8 cellular contexts compared by ENCODE assay signal in genomic region chr6:113858067-113858604, GRCh38. TPM values are rescaled to one million over a fixed set of nuclear protein-coding genes. Genes with fewer than 3 reads are reported as not detected.
DNase-seq lines count a peak whose midpoint lies in the region; ATAC-seq and TF ChIP-seq lines count a peak whose summit lies in the region.

No MANE protein-coding gene starts in this region.

- H3K36me3 Mint-ChIP-seq in T-helper 17 cell (ENCODE audit: low read depth): peaks cover 4% of the 10 kb centered on the region
- H3K36me3 Mint-ChIP-seq in naive thymus-derived CD4-positive, alpha-beta T cell: peaks cover 0 to 8% (median 2%) of the 10 kb centered on the region in 5 donors

- H3K79me2 ChIP-seq in fibroblast of lung (ENCODE audit: control insufficient read depth, insufficient read depth, low read length): peaks cover 58% of the 10 kb centered on the region

- H4K20me1 ChIP-seq in fibroblast of lung (ENCODE audit: control insufficient read depth, extremely low read depth, insufficient read depth, low read length): no peaks in the 10 kb centered on the region

- no peak overlapping the region for H3K4me3 Mint-ChIP-seq in T-helper 17 cell
- H3K4me3 Mint-ChIP-seq in naive thymus-derived CD4-positive, alpha-beta T cell: no peak overlapping the region

- H3K9ac ChIP-seq in fibroblast of lung (ENCODE audit: insufficient read depth, low read length): peak overlapping the region; percentile 96

- TF ChIP-seq CTCF in fibroblast of lung (conservative IDR thresholded peaks at IDR 0.05 in 1 of 2, IDR thresholded peaks at IDR 0.05 in 1 of 2; ENCODE audit: low read depth in 1 of 2, low read length in 2 of 2): no peak

- peak overlapping the region; percentile 32 for H3K4me2 ChIP-seq in fibroblast of lung (ENCODE audit: extremely low read depth, insufficient read depth, low read length)

- H3K27me3 Mint-ChIP-seq in T-helper 17 cell: peaks cover 27% of the 10 kb centered on the region
- H3K27me3 Mint-ChIP-seq in naive thymus-derived CD4-positive, alpha-beta T cell: peaks cover 25 to 40% (median 36%) of the 10 kb centered on the region in 5 donors

- ATAC-seq in T-helper 17 cell: no peak
- no peak for ATAC-seq in naive thymus-derived CD4-positive, alpha-beta T cell
- no peak for ATAC-seq in GM21390 (IDR thresholded peaks at IDR 0.05; ENCODE audit: unreplicated experiment)

- CTCF ChIA-PET in naive thymus-derived CD4-positive, alpha-beta T cell (lab: Charles Lee): interaction anchor here (0.7 kb wide), 1 partner anchor 559 kb away, joined by 3 read pairs; no protein-coding TSS in a partner anchor

- POLR2A ChIA-PET in naive thymus-derived CD4-positive, alpha-beta T cell (lab: Charles Lee): no interaction called here

- H3K27ac Mint-ChIP-seq in T-helper 17 cell: peak overlapping the region; percentile 83
- H3K27ac Mint-ChIP-seq in naive thymus-derived CD4-positive, alpha-beta T cell: peak overlapping the region in 2 of 9 donors; percentile 62 to 65

- intact Hi-C loops in naive thymus-derived CD4-positive, alpha-beta T cell (cut with micrococcal nuclease): loop anchor here (1.0 to 5.0 kb wide), 5 partner anchors 113 to 1678 kb away; partner anchors contain the start of gene HDAC2 (in 1 of the 2)

- no peaks in the 10 kb centered on the region for H3K36me3 ChIP-seq in fibroblast of lung (ENCODE audit: control insufficient read depth, insufficient read depth, low read length)
- no peaks in the 10 kb centered on the region for H3K36me3 ChIP-seq in naive thymus-derived CD4-positive, alpha-beta T cell (ENCODE audit: control insufficient read depth in 2 of 3, insufficient read depth in 3 of 3, low read length in 3 of 3)

- H3K27ac ChIP-seq in fibroblast of lung (ENCODE audit: insufficient read depth, low read length): peak overlapping the region; percentile 99
- H3K27ac ChIP-seq in naive thymus-derived CD4-positive, alpha-beta T cell (ENCODE audit: low read depth, low read length): no peak overlapping the region

- peaks cover 0 to 15% (median 4%) of the 10 kb centered on the region in 11 donors for H3K9me3 Mint-ChIP-seq in naive thymus-derived CD4-positive, alpha-beta T cell

- peak; percentile 66 for DNase-seq in GM03348 (ENCODE audit: low spot score)
- no peak for DNase-seq in Jurkat, Clone E6-1 (ENCODE audit: low read depth, low spot score)
- DNase-seq in T-helper 17 cell: no peak
- DNase-seq in fibroblast of lung (ENCODE audit: low read depth in 2 of 2): peak; percentile 52 to 53
- DNase-seq in naive thymus-derived CD4-positive, alpha-beta T cell: peak in 3 of 9 donors; percentile 9 to 12 (median 12)
- no peak for DNase-seq in MV-4-11 (lab: John Stamatoyannopoulos, UW)
- DNase-seq in stimulated activated CD4-positive, alpha-beta T cell treated with anti-CD3 and anti-CD28 coated beads, Interleukin-4, amount 100 ng/mL, for 4 hours: no peak

- no peak overlapping the region for H2AFZ ChIP-seq in fibroblast of lung (ENCODE audit: low read length)

- no peaks in the 10 kb centered on the region for H3K4me1 ChIP-seq in fibroblast of lung (ENCODE audit: control insufficient read depth, extremely low read depth, insufficient read depth, low read length)
- peaks cover 18 to 40% of the 10 kb centered on the region in 2 donors for H3K4me1 ChIP-seq in naive thymus-derived CD4-positive, alpha-beta T cell (ENCODE audit: control insufficient read depth in 2 of 2, insufficient read depth in 2 of 2, low read length in 2 of 2)

- H3K4me1 Mint-ChIP-seq in T-helper 17 cell: peaks cover 21% of the 10 kb centered on the region
- H3K4me1 Mint-ChIP-seq in naive thymus-derived CD4-positive, alpha-beta T cell: peaks cover 5 to 14% (median 9%) of the 10 kb centered on the region in 7 donors

- H3K4me3 ChIP-seq in Jurkat, Clone E6-1 (ENCODE audit: low read length): peak overlapping the region; percentile 35
- H3K4me3 ChIP-seq in fibroblast of lung (replicated peaks in 1 of 4; ENCODE audit: control extremely low read depth in 1 of 4, insufficient read depth in 1 of 4, low read depth in 3 of 4, low read length in 4 of 4): peak overlapping the region; percentile 92 to 100 (median 94)
- peak overlapping the region; percentile 55 for H3K4me3 ChIP-seq in naive thymus-derived CD4-positive, alpha-beta T cell (ENCODE audit: low read length)

- H3K27me3 ChIP-seq in fibroblast of lung (ENCODE audit: control insufficient read depth, insufficient read depth, low read length): no peaks in the 10 kb centered on the region
- peaks cover 15 to 44% of the 10 kb centered on the region in 2 donors for H3K27me3 ChIP-seq in naive thymus-derived CD4-positive, alpha-beta T cell (ENCODE audit: control insufficient read depth in 2 of 2, insufficient read depth in 2 of 2, low read length in 2 of 2)

- H3K9me3 ChIP-seq in T-helper 17 cell (ENCODE audit: control insufficient read depth, low read length, poor library complexity, severe bottlenecking) (peaks cover 3% of the 10 kb centered on the region), fibroblast of lung (ENCODE audit: control insufficient read depth, insufficient read depth, low read depth, low read length) (no peaks in the 10 kb centered on the region)
- no peaks in the 10 kb centered on the region for H3K9me3 ChIP-seq in naive thymus-derived CD4-positive, alpha-beta T cell (ENCODE audit: control insufficient read depth in 2 of 3, low read length in 3 of 3)

RNA-seq across cellular contexts. Expression of gene MARCKS, which starts 1.0 kb away (rescaled TPM):
- 10.9 TPM for polyA plus RNA-seq in Jurkat, Clone E6-1 (2012; ENCODE audit: insufficient read depth, insufficient read length)
- 1 to 10 TPM in 1 of 2 donors, under 1 TPM in 1; 0.68 to 4.0 TPM for total RNA-seq in T-helper 17 cell
- 81.7 and 103 TPM in 2 replicates for total RNA-seq in fibroblast of lung
- 115 and 121 TPM in 2 replicates for polyA plus RNA-seq in fibroblast of lung
- 112 and 129 TPM in 2 replicates for polyA plus RNA-seq in fibroblast of lung (2012)
- 6.3 and 8.8 TPM in 2 replicates for polyA minus RNA-seq in fibroblast of lung (ENCODE audit: low replicate concordance)
- 10 to 100 TPM in 1 of 5 experiments, 1 to 10 TPM in 3, under 1 TPM in 1; 0.05 to 31.6 (median 4.7) TPM for total RNA-seq in naive thymus-derived CD4-positive, alpha-beta T cell
- not detected for polyA plus RNA-seq in naive thymus-derived CD4-positive, alpha-beta T cell

Comparison
In these comparisons a context has a peak if more than half of its experiments do, and no peak if none do; other contexts are left out.
1. DNase-seq: peak in GM03348 (single experiment) and fibroblast of lung (2 of 2); none in Jurkat, Clone E6-1 (single experiment), T-helper 17 cell (0 of 3), MV-4-11 (single experiment) and stimulated activated CD4-positive, alpha-beta T cell treated with anti-CD3 and anti-CD28 coated beads, Interleukin-4, amount 100 ng/mL, for 4 hours (0 of 2).
2. H3K4me3 ChIP-seq: peak in every context shown above with its lines; median percentile 94 in fibroblast of lung; 55 in naive thymus-derived CD4-positive, alpha-beta T cell; 35 in Jurkat, Clone E6-1.